1 cellular context compared by ENCODE assay signal in genomic region chr11:78427615-78428272, GRCh38.
TF ChIP-seq lines count a peak whose summit lies in the region.

No MANE protein-coding gene starts in this region.

TF ChIP-seq in GM12878, 131 proteins besides CTCF, POLR2A, EP300 and RAD21 (continued from another document):
- TF ChIP-seq NFIC (IDR thresholded peaks at IDR 0.05; ENCODE audit: low read depth, low read length), result peak; percentile 77
- TF ChIP-seq NR2F1 (conservative IDR thresholded peaks at IDR 0.05), result no peak
- no peak for TF ChIP-seq NFXL1 (IDR thresholded peaks at IDR 0.05; ENCODE audit: borderline replicate concordance)
